In the genomic region with DNA sequence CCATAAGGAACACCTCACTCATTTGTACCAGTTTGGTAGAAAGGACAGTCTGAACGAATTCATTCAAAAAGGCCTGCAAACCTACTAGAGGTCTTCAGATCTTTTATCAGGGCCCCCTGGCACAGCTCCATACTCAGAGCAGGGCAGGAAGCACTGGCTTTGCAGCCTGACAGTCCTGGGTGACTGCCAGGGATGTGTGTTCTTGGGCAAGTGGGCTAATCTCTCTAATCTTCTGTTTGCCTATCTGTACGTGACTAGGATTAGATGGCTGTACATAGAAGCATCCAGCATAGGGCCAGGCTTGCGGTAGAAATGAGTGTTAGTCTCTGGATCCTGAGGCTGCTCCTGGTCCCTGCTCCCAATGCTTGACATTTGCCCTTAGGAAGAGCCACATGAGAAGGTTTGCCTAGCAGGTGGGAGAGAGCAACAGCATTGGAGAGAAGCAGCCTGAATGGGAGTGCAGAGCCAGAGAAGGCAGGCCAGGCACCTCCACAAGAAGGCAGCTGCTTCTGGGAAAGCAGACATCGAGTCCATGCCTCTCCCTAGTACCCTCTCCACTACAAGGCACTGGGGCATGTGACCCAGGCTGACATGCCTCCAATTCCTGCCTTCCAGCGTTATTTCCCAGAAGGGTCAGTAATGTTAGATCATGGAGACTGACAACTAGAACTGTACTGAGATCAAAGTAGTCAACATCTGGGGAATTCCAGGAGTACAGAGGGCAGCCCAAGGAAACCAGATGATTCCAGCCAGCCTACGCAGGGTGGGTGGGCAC, we compare ENCODE assay signal across 13 cellular contexts. TPM values are rescaled to one million over a fixed set of nuclear protein-coding genes. Genes with fewer than 3 reads are reported as not detected.
DNase-seq lines count a peak whose midpoint lies in the region; ATAC-seq and TF ChIP-seq lines count a peak whose summit lies in the region.
"Had no signal": no experiment of that assay in that cellular context is flagged by ENCODE, and none has a peak within 500 bp of the region (broad histone marks: within the 10 kb centered on the region; RNA-seq: fewer than 3 reads in every experiment).

No MANE protein-coding gene starts in this region.

- peaks cover 12% of the 10 kb centered on the region for H3K4me1 ChIP-seq in vagina
- H3K4me1 ChIP-seq: Peyer's patch had no signal

- peak overlapping the region; percentile 2 for H3K27ac ChIP-seq in vagina

- no peaks in the 10 kb centered on the region for H3K36me3 Mint-ChIP-seq in natural killer cell treated with Interleukin-12 subunit alpha and Interleukin-12 subunit beta and Interleukin-15 and Interleukin-18, amount 100 ng/mL, for 72 hours
- H3K36me3 Mint-ChIP-seq in natural killer cell, result peaks cover 8% of the 10 kb centered on the region

- no peaks in the 10 kb centered on the region for H3K27me3 Mint-ChIP-seq in natural killer cell treated with Interleukin-12 subunit alpha and Interleukin-12 subunit beta and Interleukin-15 and Interleukin-18, amount 100 ng/mL, for 72 hours
- no peaks in the 10 kb centered on the region for H3K27me3 Mint-ChIP-seq in natural killer cell (ENCODE audit: low read depth in 2 of 2)

- peaks cover 34 to 73% of the 10 kb centered on the region in 2 donors for H3K4me1 Mint-ChIP-seq in natural killer cell treated with Interleukin-12 subunit alpha and Interleukin-12 subunit beta and Interleukin-15 and Interleukin-18, amount 100 ng/mL, for 72 hours (ENCODE audit: low read depth in 2 of 2)
- peaks cover 30 to 49% of the 10 kb centered on the region in 2 donors for H3K4me1 Mint-ChIP-seq in natural killer cell

- H3K36me3 ChIP-seq in vagina, result peaks cover 0 to 12% of the 10 kb centered on the region in 2 donors

- no peak for TF ChIP-seq POLR2A in vagina (IDR thresholded peaks at IDR 0.05)

- TF ChIP-seq CTCF in natural killer cell (IDR thresholded peaks at IDR 0.05) (no peak), fibroblast of pulmonary artery (IDR thresholded peaks at IDR 0.05; ENCODE audit: low read length, missing control alignments) (no peak), vagina (IDR thresholded peaks at IDR 0.05) (no peak), GM10248 (IDR thresholded peaks at IDR 0.05; ENCODE audit: control extremely low read depth, extremely low read depth, low read depth, missing control alignments) (no peak)

- CTCF ChIA-PET in GM10248 (lab: Yijun Ruan, JAX), result interaction anchor here (0.5 to 14.3 kb wide), 7 partner anchors 13 to 180 kb away, joined by 3 to 377 read pairs (median 48); no protein-coding TSS in a partner anchor

- no peak overlapping the region for H3K4me3 ChIP-seq in fibroblast of pulmonary artery (replicated peaks; ENCODE audit: low read depth, low read length)
- no peak overlapping the region for H3K4me3 ChIP-seq in vagina
- H3K4me3 ChIP-seq: gastroesophageal sphincter had no signal

- H3K27me3 ChIP-seq in vagina, result no peaks in the 10 kb centered on the region
- H3K27me3 ChIP-seq: gastroesophageal sphincter, Peyer's patch had no signal

- ATAC-seq in natural killer cell treated with Interleukin-12 subunit alpha and Interleukin-12 subunit beta and Interleukin-15 and Interleukin-18, amount 100 ng/mL, for 72 hours, result no peak
- no peak for ATAC-seq in natural killer cell
- ATAC-seq: gastroesophageal sphincter had no signal

- no peak for DNase-seq in natural killer cell treated with Interleukin-12 subunit alpha and Interleukin-12 subunit beta and Interleukin-15 and Interleukin-18, amount 100 ng/mL, for 72 hours (ENCODE audit: low spot score)
- no peak for DNase-seq in natural killer cell
- peak; percentile 22 for DNase-seq in RPMI8226
- DNase-seq in fibroblast of pulmonary artery (ENCODE audit: low read depth), result peak; percentile 17
- no peak for DNase-seq in vagina (ENCODE audit: extremely low spot score in 2 of 2)
- no peak for DNase-seq in NCI-H345 (lab: John Stamatoyannopoulos, UW)
- DNase-seq in GM10248 (ENCODE audit: extremely low spot score), result no peak
- no peak for DNase-seq in activated gamma-delta T cell treated with Interleukin-2 at 50 U/mL for 16 hours
- DNase-seq: NCI-H1092, NCI-H446 treated with DMSO at 0.1 percent for 48 hours, Peyer's patch had no signal

- H3K4me3 Mint-ChIP-seq in natural killer cell treated with Interleukin-12 subunit alpha and Interleukin-12 subunit beta and Interleukin-15 and Interleukin-18, amount 100 ng/mL, for 72 hours, result peak overlapping the region; percentile 58
- no peak overlapping the region for H3K4me3 Mint-ChIP-seq in natural killer cell
- H3K4me3 Mint-ChIP-seq: CD14-positive monocyte had no signal

- intact Hi-C loops in natural killer cell (cut with micrococcal nuclease) (no loop called here), vagina (cut with DNase I) (no loop called here)

- H3K9me3 ChIP-seq in vagina, result no peaks in the 10 kb centered on the region
- H3K9me3 ChIP-seq: gastroesophageal sphincter, Peyer's patch had no signal

- peak overlapping the region; percentile 70 to 82 for H3K27ac Mint-ChIP-seq in natural killer cell treated with Interleukin-12 subunit alpha and Interleukin-12 subunit beta and Interleukin-15 and Interleukin-18, amount 100 ng/mL, for 72 hours
- H3K27ac Mint-ChIP-seq in natural killer cell, result peak overlapping the region in 1 of 2 donors; percentile 17

- no peaks in the 10 kb centered on the region for H3K9me3 Mint-ChIP-seq in natural killer cell treated with Interleukin-12 subunit alpha and Interleukin-12 subunit beta and Interleukin-15 and Interleukin-18, amount 100 ng/mL, for 72 hours
- H3K9me3 Mint-ChIP-seq in natural killer cell, result no peaks in the 10 kb centered on the region
- H3K9me3 Mint-ChIP-seq: CD14-positive monocyte had no signal

- POLR2A ChIA-PET in GM10248 (lab: Yijun Ruan, JAX), result no interaction called here

RNA-seq across cellular contexts. Expression of gene CXCR6, which starts 1.0 kb away (rescaled TPM):
- 1 to 10 TPM; 4.0 to 5.3 TPM for total RNA-seq in natural killer cell treated with Interleukin-12 subunit alpha and Interleukin-12 subunit beta and Interleukin-15 and Interleukin-18, amount 100 ng/mL, for 72 hours
- 1 to 10 TPM in 2 of 3 donors, under 1 TPM in 1; 0.95 to 2.1 (median 1.7) TPM for total RNA-seq in natural killer cell
- 9.6 TPM for total RNA-seq in vagina

RNA-seq across cellular contexts. Expression of gene FYCO1, which starts 53.4 kb away (rescaled TPM):
- 10 to 100 TPM; 14.6 to 30.3 TPM for total RNA-seq in natural killer cell treated with Interleukin-12 subunit alpha and Interleukin-12 subunit beta and Interleukin-15 and Interleukin-18, amount 100 ng/mL, for 72 hours
- 10 to 100 TPM; 23.0 to 28.4 (median 27.5) TPM for total RNA-seq in natural killer cell
- 45.7 TPM for total RNA-seq in vagina

RNA-seq across cellular contexts. Expression of gene CCR9, which starts 55.9 kb away (rescaled TPM):
- total RNA-seq in natural killer cell treated with Interleukin-12 subunit alpha and Interleukin-12 subunit beta and Interleukin-15 and Interleukin-18, amount 100 ng/mL, for 72 hours, result not detected
- total RNA-seq in natural killer cell (under 1 TPM in 1 of 3 donors, not detected in 2; 0.27 TPM), vagina (not detected)
- total RNA-seq: gastroesophageal sphincter had no signal

Comparison
In these comparisons a context has a peak if more than half of its experiments do, and no peak if none do; other contexts are left out.
1. DNase-seq: peak in RPMI8226 (single experiment) and fibroblast of pulmonary artery (single experiment); none in natural killer cell treated with Interleukin-12 subunit alpha and Interleukin-12 subunit beta and Interleukin-15 and Interleukin-18, amount 100 ng/mL, for 72 hours (single experiment), natural killer cell (single experiment), vagina (0 of 2), NCI-H345 (single experiment), GM10248 (single experiment) and activated gamma-delta T cell treated with Interleukin-2 at 50 U/mL for 16 hours (single experiment).